ENCODE assay signal across 23 cellular contexts in genomic region chr2:138239902-138240595, GRCh38.
DNase-seq lines count a peak whose midpoint lies in the region; ATAC-seq and TF ChIP-seq lines count a peak whose summit lies in the region.
"Had no signal": no experiment of that assay in that cellular context is flagged by ENCODE, and none has a peak within 500 bp of the region (broad histone marks: within the 10 kb centered on the region; RNA-seq: fewer than 3 reads in every experiment).

No MANE protein-coding gene starts in this region.

- no peaks in the 10 kb centered on the region for H3K36me3 Mint-ChIP-seq in activated naive CD8-positive, alpha-beta T cell treated with anti-CD3 and anti-CD28 coated beads, Interleukin-2, amount 50 U/mL, for 24 hours (ENCODE audit: low read depth)
- no peaks in the 10 kb centered on the region for H3K36me3 Mint-ChIP-seq in activated naive CD8-positive, alpha-beta T cell treated with anti-CD3 and anti-CD28 coated beads for 36 hours

- H3K9me3 ChIP-seq in lung (ENCODE audit: control insufficient read depth in 2 of 2, insufficient read depth in 1 of 2, low read length in 1 of 2): no peaks in the 10 kb centered on the region
- H3K9me3 ChIP-seq in upper lobe of right lung: no peaks in the 10 kb centered on the region
- H3K9me3 ChIP-seq: esophagus muscularis mucosa, right lobe of liver, thyroid gland had no signal

- H3K36me3 ChIP-seq in lung (ENCODE audit: control insufficient read depth in 2 of 2, insufficient read depth in 2 of 2, low read length in 2 of 2) (no peaks in the 10 kb centered on the region), upper lobe of right lung (no peaks in the 10 kb centered on the region)
- H3K36me3 ChIP-seq: esophagus muscularis mucosa, right lobe of liver, thyroid gland had no signal

- H3K27ac ChIP-seq in lung (ENCODE audit: low read depth in 1 of 2, low read length in 1 of 2): no peak overlapping the region
- H3K27ac ChIP-seq in upper lobe of right lung: peak overlapping the region; percentile 8
- H3K27ac ChIP-seq: 22Rv1, esophagus muscularis mucosa, HL-60, PC-9, right lobe of liver, thyroid gland had no signal

- no peaks in the 10 kb centered on the region for H3K27me3 ChIP-seq in lung (ENCODE audit: control insufficient read depth, insufficient read depth)
- H3K27me3 ChIP-seq in upper lobe of right lung: no peaks in the 10 kb centered on the region
- H3K27me3 ChIP-seq: esophagus muscularis mucosa, right lobe of liver, thyroid gland had no signal

- H3K4me1 ChIP-seq in lung (ENCODE audit: control insufficient read depth in 2 of 2, insufficient read depth in 2 of 2, low read length in 2 of 2) (no peaks in the 10 kb centered on the region), upper lobe of right lung (no peaks in the 10 kb centered on the region)
- H3K4me1 ChIP-seq: right lobe of liver, thyroid gland had no signal

- peaks cover 9% of the 10 kb centered on the region for H3K4me1 Mint-ChIP-seq in activated naive CD8-positive, alpha-beta T cell treated with anti-CD3 and anti-CD28 coated beads, Interleukin-2, amount 50 U/mL, for 24 hours
- peaks cover 12% of the 10 kb centered on the region for H3K4me1 Mint-ChIP-seq in activated naive CD8-positive, alpha-beta T cell treated with anti-CD3 and anti-CD28 coated beads for 36 hours
- H3K4me1 Mint-ChIP-seq: activated CD4-positive, alpha-beta T cell treated with anti-CD3 and anti-CD28 coated beads for 36 hours had no signal

- H3K27ac Mint-ChIP-seq in activated naive CD8-positive, alpha-beta T cell treated with anti-CD3 and anti-CD28 coated beads, Interleukin-2, amount 50 U/mL, for 24 hours: peak overlapping the region; percentile 38
- no peak overlapping the region for H3K27ac Mint-ChIP-seq in activated naive CD8-positive, alpha-beta T cell treated with anti-CD3 and anti-CD28 coated beads for 36 hours
- H3K27ac Mint-ChIP-seq: activated CD4-positive, alpha-beta T cell treated with anti-CD3 and anti-CD28 coated beads for 36 hours; activated naive CD4-positive, alpha-beta T cell treated with anti-CD3 and anti-CD28 coated beads for 36 hours had no signal

- ATAC-seq in activated naive CD8-positive, alpha-beta T cell treated with anti-CD3 and anti-CD28 coated beads, Interleukin-2, amount 50 U/mL, for 24 hours: peak; percentile 48
- ATAC-seq in lung (ENCODE audit: insufficient read depth, low FRiP score) (peak; percentile 27), upper lobe of right lung (no peak)
- ATAC-seq: activated CD4-positive, alpha-beta T cell treated with anti-CD3 and anti-CD28 coated beads for 36 hours; right lobe of liver had no signal

- no peaks in the 10 kb centered on the region for H3K27me3 Mint-ChIP-seq in activated naive CD8-positive, alpha-beta T cell treated with anti-CD3 and anti-CD28 coated beads, Interleukin-2, amount 50 U/mL, for 24 hours
- H3K27me3 Mint-ChIP-seq in activated naive CD8-positive, alpha-beta T cell treated with anti-CD3 and anti-CD28 coated beads for 36 hours: peaks cover 5% of the 10 kb centered on the region
- H3K27me3 Mint-ChIP-seq: activated CD4-positive, alpha-beta T cell treated with anti-CD3 and anti-CD28 coated beads for 36 hours had no signal

- H3K4me3 ChIP-seq in lung (no peak overlapping the region), upper lobe of right lung (no peak overlapping the region)
- H3K4me3 ChIP-seq: esophagus muscularis mucosa, PC-9, right lobe of liver, thyroid gland had no signal

- H3K4me3 Mint-ChIP-seq in activated naive CD8-positive, alpha-beta T cell treated with anti-CD3 and anti-CD28 coated beads, Interleukin-2, amount 50 U/mL, for 24 hours: no peak overlapping the region
- H3K4me3 Mint-ChIP-seq in activated naive CD8-positive, alpha-beta T cell treated with anti-CD3 and anti-CD28 coated beads for 36 hours: no peak overlapping the region
- H3K4me3 Mint-ChIP-seq: activated CD4-positive, alpha-beta T cell treated with anti-CD3 and anti-CD28 coated beads for 36 hours; activated naive CD4-positive, alpha-beta T cell treated with anti-CD3 and anti-CD28 coated beads for 36 hours had no signal

- DNase-seq in activated naive CD8-positive, alpha-beta T cell treated with anti-CD3 and anti-CD28 coated beads, Interleukin-2, amount 50 U/mL, for 24 hours: no peak
- no peak for DNase-seq in activated naive CD8-positive, alpha-beta T cell treated with anti-CD3 and anti-CD28 coated beads for 36 hours
- DNase-seq in dedifferentiated amniotic fluid mesenchymal stem cell (ENCODE audit: extremely low spot score) (peak; percentile 21), lung (ENCODE audit: low spot score) (no peak), upper lobe of right lung (no peak), activated gamma-delta T cell (lab: John Stamatoyannopoulos, UW) (no peak), glomerular visceral epithelial cell (ENCODE audit: extremely low spot score) (no peak), SW 1271 (lab: John Stamatoyannopoulos, UW) (no peak)
- DNase-seq: activated CD4-positive, alpha-beta T cell treated with anti-CD3 and anti-CD28 coated beads for 36 hours; activated CD8-positive, alpha-beta memory T cell treated with anti-CD3 and anti-CD28 coated beads, Interleukin-2, amount 50 U/mL, for 4 hours; activated naive CD4-positive, alpha-beta T cell treated with anti-CD3 and anti-CD28 coated beads for 36 hours; C1 segment of cervical spinal cord; H7; NCI-H1048; NCI-H2107; NCI-H526 treated with DMSO at 0.1 percent for 48 hours; PC-9; right lobe of liver; stimulated activated CD4-positive, alpha-beta T cell treated with anti-CD3 and anti-CD28 coated beads, Interleukin-4, amount 100 ng/mL, for 1 hour; thyroid gland had no signal

- no peaks in the 10 kb centered on the region for H3K9me3 Mint-ChIP-seq in activated naive CD8-positive, alpha-beta T cell treated with anti-CD3 and anti-CD28 coated beads, Interleukin-2, amount 50 U/mL, for 24 hours
- no peaks in the 10 kb centered on the region for H3K9me3 Mint-ChIP-seq in activated naive CD8-positive, alpha-beta T cell treated with anti-CD3 and anti-CD28 coated beads for 36 hours
- H3K9me3 Mint-ChIP-seq: activated naive CD4-positive, alpha-beta T cell treated with anti-CD3 and anti-CD28 coated beads for 36 hours had no signal

- intact Hi-C loops in upper lobe of right lung (cut with DNase I): no loop called here

- no peak for TF ChIP-seq CTCF in lung (IDR thresholded peaks at IDR 0.05; ENCODE audit: control extremely low read depth, extremely low read depth)
- TF ChIP-seq CTCF in upper lobe of right lung (IDR thresholded peaks at IDR 0.05): no peak

- 78 to 79% methylated on average over 3 of the region's 3 CpGs for WGBS in lung, 2 donors
